In the genomic region with DNA sequence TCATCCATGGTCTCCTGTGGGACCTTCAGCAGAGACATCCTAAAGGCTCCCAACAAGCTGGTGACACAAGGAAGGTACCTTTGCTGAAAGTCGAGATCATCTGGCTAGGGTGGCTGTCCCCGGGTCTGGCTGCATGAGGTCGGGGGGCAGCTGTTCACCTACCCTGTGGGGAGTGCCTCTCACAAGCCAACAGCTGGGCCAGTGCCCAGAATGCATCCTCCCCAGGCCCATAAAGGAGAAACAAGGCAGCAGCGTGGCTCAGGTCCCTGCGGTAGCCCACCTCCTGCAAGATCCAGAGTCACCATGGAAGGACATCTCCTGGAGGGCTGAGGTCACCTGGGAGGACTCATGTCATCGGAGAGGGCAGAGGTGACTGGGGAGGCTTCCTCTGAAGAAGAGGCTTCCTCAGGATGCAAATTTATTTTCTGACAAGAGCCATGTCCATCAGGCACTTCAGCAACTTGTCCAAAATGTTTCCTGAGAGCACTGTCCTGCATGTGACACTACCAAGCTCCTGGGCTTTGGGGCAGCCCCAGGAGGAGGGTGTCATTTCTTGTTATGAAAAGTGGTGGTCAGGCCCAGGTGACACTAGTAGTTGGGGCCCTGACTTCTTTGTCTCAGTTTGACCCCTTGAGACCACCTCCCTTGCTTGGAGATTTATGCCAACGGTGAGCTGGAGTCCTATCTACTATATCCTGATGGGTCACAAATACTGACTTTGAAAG, we compare ENCODE assay signal across 18 cellular contexts. TPM values are rescaled to one million over a fixed set of nuclear protein-coding genes. Genes with fewer than 3 reads are reported as not detected.
DNase-seq lines count a peak whose midpoint lies in the region; ATAC-seq and TF ChIP-seq lines count a peak whose summit lies in the region.
"Had no signal": no experiment of that assay in that cellular context is flagged by ENCODE, and none has a peak within 500 bp of the region (broad histone marks: within the 10 kb centered on the region; RNA-seq: fewer than 3 reads in every experiment).

No MANE protein-coding gene starts in this region.

- ATAC-seq in activated CD4-positive, alpha-beta T cell treated with anti-CD3 and anti-CD28 coated beads for 36 hours: peak; percentile 25
- no peak for ATAC-seq in effector memory CD8-positive, alpha-beta T cell (replicated peaks)
- ATAC-seq in psoas muscle: no peak
- no peak for ATAC-seq in HG03280 (IDR thresholded peaks at IDR 0.05; ENCODE audit: unreplicated experiment)

- H3K9me3 Mint-ChIP-seq in activated CD4-positive, alpha-beta T cell treated with anti-CD3 and anti-CD28 coated beads for 36 hours (ENCODE audit: low read depth): peaks cover 16% of the 10 kb centered on the region
- peaks cover 8 to 23% (median 17%) of the 10 kb centered on the region in 5 donors for H3K9me3 Mint-ChIP-seq in CD8-positive, alpha-beta memory T cell
- H3K9me3 Mint-ChIP-seq in effector memory CD8-positive, alpha-beta T cell: no peaks in the 10 kb centered on the region

- TF ChIP-seq CTCF in PC-9 (conservative IDR thresholded peaks at IDR 0.05) (no peak), psoas muscle (IDR thresholded peaks at IDR 0.05) (no peak)

- no peaks in the 10 kb centered on the region for H3K36me3 ChIP-seq in CD8-positive, alpha-beta memory T cell (ENCODE audit: insufficient read depth, low read length)
- H3K36me3 ChIP-seq in PC-9 (ENCODE audit: low read depth): no peaks in the 10 kb centered on the region
- H3K36me3 ChIP-seq in psoas muscle (ENCODE audit: insufficient read depth in 1 of 2, low read depth in 1 of 2): no peaks in the 10 kb centered on the region

- no peak overlapping the region for H3K27ac Mint-ChIP-seq in activated CD4-positive, alpha-beta T cell treated with anti-CD3 and anti-CD28 coated beads for 36 hours
- H3K27ac Mint-ChIP-seq in CD8-positive, alpha-beta memory T cell: no peak overlapping the region
- H3K27ac Mint-ChIP-seq in effector memory CD8-positive, alpha-beta T cell: peak overlapping the region in 1 of 2 donors; percentile 71

- H3K36me3 Mint-ChIP-seq in activated CD4-positive, alpha-beta T cell treated with anti-CD3 and anti-CD28 coated beads for 36 hours (ENCODE audit: low read depth): no peaks in the 10 kb centered on the region
- peaks cover 0 to 13% (median 0%) of the 10 kb centered on the region in 3 donors for H3K36me3 Mint-ChIP-seq in CD8-positive, alpha-beta memory T cell
- H3K36me3 Mint-ChIP-seq in effector memory CD8-positive, alpha-beta T cell (ENCODE audit: insufficient read depth): no peaks in the 10 kb centered on the region

- no peak overlapping the region for H3K4me3 ChIP-seq in CD8-positive, alpha-beta memory T cell (ENCODE audit: low read length)
- H3K4me3 ChIP-seq in PC-9 (peak overlapping the region; percentile 30; the same call in 1 of the 2 replicates), psoas muscle (no peak overlapping the region)

- H3K4me1 ChIP-seq in CD8-positive, alpha-beta memory T cell (ENCODE audit: insufficient read depth, low read length): no peaks in the 10 kb centered on the region
- no peaks in the 10 kb centered on the region for H3K4me1 ChIP-seq in PC-9 (replicated peaks; ENCODE audit: insufficient read depth)
- H3K4me1 ChIP-seq in psoas muscle: no peaks in the 10 kb centered on the region
- H3K4me1 ChIP-seq: Caco-2 had no signal

- H3K9me3 ChIP-seq in CD8-positive, alpha-beta memory T cell (ENCODE audit: low read length): peaks cover 13% of the 10 kb centered on the region
- H3K9me3 ChIP-seq in PC-9 (ENCODE audit: insufficient read depth, low read depth) (peaks cover 9% of the 10 kb centered on the region; the same call in 1 of the 2 replicates), psoas muscle (peaks cover 26% of the 10 kb centered on the region)

- no peak overlapping the region for H3K4me3 Mint-ChIP-seq in activated CD4-positive, alpha-beta T cell treated with anti-CD3 and anti-CD28 coated beads for 36 hours
- H3K4me3 Mint-ChIP-seq in CD8-positive, alpha-beta memory T cell: peak overlapping the region; percentile 25 to 54 (median 41)
- H3K4me3 Mint-ChIP-seq in effector memory CD8-positive, alpha-beta T cell: peak overlapping the region; percentile 54 to 55

- H4K20me1 ChIP-seq in PC-9 (ENCODE audit: insufficient read depth): no peaks in the 10 kb centered on the region

- DNase-seq in activated CD4-positive, alpha-beta T cell treated with anti-CD3 and anti-CD28 coated beads for 36 hours: no peak
- DNase-seq in activated CD4-positive, alpha-beta T cell treated with anti-CD3 and anti-CD28 coated beads for 48 hours: no peak
- no peak for DNase-seq in CD8-positive, alpha-beta memory T cell
- DNase-seq in PC-9 (no peak), psoas muscle (no peak), middle frontal gyrus (ENCODE audit: extremely low spot score, low spot score) (no peak)
- no peak for DNase-seq in effector memory CD8-positive, alpha-beta T cell
- DNase-seq: 8988T, C1 segment of cervical spinal cord, Caco-2, DMS153, H7, NCI-H1436 treated with DMSO at 0.1 percent for 48 hours, NCI-H2029 treated with DMSO at 0.1 percent for 48 hours, NCI-H510A, NCI-H774 had no signal

- CTCF ChIA-PET in activated CD4-positive, alpha-beta T cell treated with anti-CD3 and anti-CD28 coated beads for 36 hours (lab: Charles Lee): interaction anchor here (1.0 to 1.8 kb wide), 2 partner anchors 8 to 16 kb away, joined by 3 to 9 read pairs; no protein-coding TSS in a partner anchor
- CTCF ChIA-PET in CD8-positive, alpha-beta memory T cell (lab: Charles Lee): no interaction called here
- CTCF ChIA-PET in PC-9 (lab: Charles Lee): no interaction called here

- no peaks in the 10 kb centered on the region for H3K27me3 Mint-ChIP-seq in activated CD4-positive, alpha-beta T cell treated with anti-CD3 and anti-CD28 coated beads for 36 hours
- no peaks in the 10 kb centered on the region for H3K27me3 Mint-ChIP-seq in CD8-positive, alpha-beta memory T cell
- no peaks in the 10 kb centered on the region for H3K27me3 Mint-ChIP-seq in effector memory CD8-positive, alpha-beta T cell

- H3K79me2 ChIP-seq in PC-9 (ENCODE audit: low read depth): no peaks in the 10 kb centered on the region

- WGBS in psoas muscle, 3 donors: 83 to 85% (median 85%) methylated on average over 7 of the region's 7 CpGs

- intact Hi-C loops in activated CD4-positive, alpha-beta T cell treated with anti-CD3 and anti-CD28 coated beads for 36 hours (cut with DNase I, micrococcal nuclease): no loop called here
- intact Hi-C loops in PC-9 (cut with micrococcal nuclease; ENCODE audit: unreplicated experiment) (no loop called here), psoas muscle (cut with DNase I) (no loop called here)

- no peaks in the 10 kb centered on the region for H3K9me2 ChIP-seq in PC-9 (ENCODE audit: insufficient read depth)

- POLR2A ChIA-PET in activated CD4-positive, alpha-beta T cell treated with anti-CD3 and anti-CD28 coated beads for 36 hours (lab: Charles Lee): interaction anchor here (0.5 kb wide), 1 partner anchor 212 kb away, joined by 3 read pairs; no protein-coding TSS in a partner anchor
- POLR2A ChIA-PET in CD8-positive, alpha-beta memory T cell (lab: Charles Lee): interaction anchor here (0.7 kb wide), 1 partner anchor 19 kb away, joined by 3 read pairs; no protein-coding TSS in a partner anchor
- POLR2A ChIA-PET in PC-9 (lab: Charles Lee; ENCODE audit: unreplicated experiment): no interaction called here

- no peak overlapping the region for H3K27ac ChIP-seq in CD8-positive, alpha-beta memory T cell (ENCODE audit: low read depth, low read length)
- H3K27ac ChIP-seq in PC-9 (no peak overlapping the region), psoas muscle (no peak overlapping the region)
- H3K27ac ChIP-seq: HL-60 had no signal

- no peaks in the 10 kb centered on the region for H3K27me3 ChIP-seq in CD8-positive, alpha-beta memory T cell (ENCODE audit: insufficient read depth, low read length, poor library complexity, severe bottlenecking)
- H3K27me3 ChIP-seq in PC-9 (ENCODE audit: insufficient read depth, low read depth) (no peaks in the 10 kb centered on the region), psoas muscle (ENCODE audit: insufficient read depth in 3 of 3, low read length in 2 of 3) (no peaks in the 10 kb centered on the region)

- peak overlapping the region; percentile 42 for H3K4me2 ChIP-seq in PC-9

- no peak overlapping the region; the same call in 1 of the 2 replicates for H2AFZ ChIP-seq in PC-9

- H3K4me1 Mint-ChIP-seq in activated CD4-positive, alpha-beta T cell treated with anti-CD3 and anti-CD28 coated beads for 36 hours: peaks cover 6% of the 10 kb centered on the region
- H3K4me1 Mint-ChIP-seq in CD8-positive, alpha-beta memory T cell: peaks cover 3 to 7% (median 5%) of the 10 kb centered on the region in 3 donors
- no peaks in the 10 kb centered on the region for H3K4me1 Mint-ChIP-seq in effector memory CD8-positive, alpha-beta T cell (ENCODE audit: low read depth in 2 of 2)

- peaks cover 5% of the 10 kb centered on the region; the same call in 1 of the 2 replicates for H3F3A ChIP-seq in PC-9 (ENCODE audit: insufficient read depth, low read depth)

- BruUV-seq in PC-9 (replicated peaks; lab: Mats Ljungman, UMichigan): no TSS peak

RNA-seq across cellular contexts. Expression of a gene that starts 6.7 kb away (rescaled TPM):
- 10 to 100 TPM; 17.2 to 18.4 TPM for total RNA-seq in activated CD4-positive, alpha-beta T cell treated with anti-CD3 and anti-CD28 coated beads for 36 hours
- total RNA-seq in CD8-positive, alpha-beta memory T cell: 10 to 100 TPM; 12.4 to 14.5 TPM
- polyA plus RNA-seq in CD8-positive, alpha-beta memory T cell: 31.7 TPM
- total RNA-seq in PC-9 (2021) (28.2 and 29.6 TPM in 2 replicates), psoas muscle (1 to 10 TPM; 4.9 to 6.4 (median 5.8) TPM)
- polyA plus RNA-seq in psoas muscle: 1 to 10 TPM; 2.9 to 4.2 (median 3.7) TPM

RNA-seq across cellular contexts. Expression of a gene that starts 52.3 kb away (rescaled TPM):
- 10 to 100 TPM; 14.1 to 17.3 TPM for total RNA-seq in activated CD4-positive, alpha-beta T cell treated with anti-CD3 and anti-CD28 coated beads for 36 hours
- total RNA-seq in CD8-positive, alpha-beta memory T cell: 10 to 100 TPM; 31.9 to 32.9 TPM
- 16.7 TPM for polyA plus RNA-seq in CD8-positive, alpha-beta memory T cell
- 16.2 and 17.8 TPM in 2 replicates for total RNA-seq in PC-9 (2021)
- 10 to 100 TPM; 12.8 to 19.3 (median 15.0) TPM for total RNA-seq in psoas muscle
- polyA plus RNA-seq in psoas muscle: 10 to 100 TPM; 20.1 to 39.0 (median 23.2) TPM

RNA-seq across cellular contexts. Expression of a gene that starts 52.5 kb away (rescaled TPM):
- total RNA-seq in activated CD4-positive, alpha-beta T cell treated with anti-CD3 and anti-CD28 coated beads for 36 hours: 10 to 100 TPM; 23.6 to 24.2 TPM
- total RNA-seq in CD8-positive, alpha-beta memory T cell: 10 to 100 TPM; 29.6 to 31.3 TPM
- 39.4 TPM for polyA plus RNA-seq in CD8-positive, alpha-beta memory T cell
- total RNA-seq in PC-9 (2021): 9.1 and 13.1 TPM in 2 replicates
- total RNA-seq in psoas muscle: 10 to 100 TPM; 17.3 to 64.8 (median 30.9) TPM
- polyA plus RNA-seq in psoas muscle: 10 to 100 TPM in 2 of 3 donors, 1 to 10 TPM in 1; 9.7 to 56.7 (median 15.9) TPM
